In the genomic region with DNA sequence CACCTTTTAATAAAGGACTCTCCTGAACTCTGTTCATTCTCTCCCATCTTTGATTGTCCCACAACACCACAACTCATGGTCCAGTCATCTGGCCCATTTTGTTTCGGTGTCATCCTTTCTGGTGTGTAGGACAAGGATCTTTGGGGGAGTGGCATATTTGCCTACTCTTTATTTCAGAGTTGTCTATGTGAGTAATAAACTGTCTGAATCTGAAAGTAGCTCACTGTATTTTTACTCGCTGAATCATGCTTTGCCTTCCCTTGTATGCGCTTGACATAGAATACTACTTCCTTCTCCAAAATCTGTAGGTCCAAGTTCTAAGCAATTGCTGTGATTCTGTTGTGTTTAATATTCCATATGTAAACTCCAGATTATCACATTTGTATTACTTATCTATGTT, we compare ENCODE assay signal across 26 cellular contexts. TPM values are rescaled to one million over a fixed set of nuclear protein-coding genes. Genes with fewer than 3 reads are reported as not detected.
"Had no signal": no experiment of that assay in that cellular context is flagged by ENCODE, and none has a peak within 500 bp of the region (broad histone marks: within the 10 kb centered on the region; RNA-seq: fewer than 3 reads in every experiment).

No MANE protein-coding gene starts in this region.

- H3K27me3 ChIP-seq: thyroid gland, upper lobe of right lung had no signal

- H3K4me3 ChIP-seq: esophagus squamous epithelium, skin epidermis, thyroid gland, upper lobe of right lung had no signal

- H3K36me3 ChIP-seq: esophagus squamous epithelium, thyroid gland, upper lobe of right lung had no signal

- H3K36me3 Mint-ChIP-seq: activated CD8-positive, alpha-beta memory T cell treated with anti-CD3 and anti-CD28 coated beads, Interleukin-2, amount 10 ng/mL, durations not matched to agents 7 days and 5 days; activated naive CD4-positive, alpha-beta T cell treated with anti-CD3 and anti-CD28 coated beads, Interleukin-2, amount 50 U/mL, for 24 hours; naive thymus-derived CD8-positive, alpha-beta T cell; stimulated activated effector memory CD8-positive, alpha-beta T cell treated with anti-CD3 and anti-CD28 coated beads, Interleukin-12 subunit alpha, Interleukin-12 subunit beta, amount 100 ng/mL, for 72 hours had no signal

- H3K4me1 ChIP-seq: esophagus squamous epithelium, upper lobe of right lung had no signal

- H3K9me3 Mint-ChIP-seq: activated naive CD4-positive, alpha-beta T cell treated with anti-CD3 and anti-CD28 coated beads, Interleukin-2, amount 50 U/mL, for 24 hours; activated T-helper 2 cell treated with anti-CD3 and anti-CD28 coated beads, Interferon-gamma antibody, Interleukin-2, Interleukin-4, amounts not matched to agents 10 μg/mL and 5 μg/mL and 100 μg/mL, durations not matched to agents 14 hours and 24 hours and 36 hours; central memory CD8-positive, alpha-beta T cell; stimulated activated effector memory CD8-positive, alpha-beta T cell treated with anti-CD3 and anti-CD28 coated beads, Interleukin-12 subunit alpha, Interleukin-12 subunit beta, amount 100 ng/mL, for 72 hours; stimulated activated naive CD8-positive, alpha-beta T cell treated with anti-CD3 and anti-CD28 coated beads, Interleukin-15, amount 100 ng/mL, for 72 hours had no signal

- H3K4me1 Mint-ChIP-seq: activated CD8-positive, alpha-beta memory T cell treated with anti-CD3 and anti-CD28 coated beads, Interleukin-2, amount 10 ng/mL, durations not matched to agents 7 days and 5 days; activated naive CD4-positive, alpha-beta T cell treated with anti-CD3 and anti-CD28 coated beads, Interleukin-2, amount 50 U/mL, for 24 hours; central memory CD8-positive, alpha-beta T cell; naive thymus-derived CD8-positive, alpha-beta T cell; stimulated activated effector memory CD8-positive, alpha-beta T cell treated with anti-CD3 and anti-CD28 coated beads, Interleukin-12 subunit alpha, Interleukin-12 subunit beta, amount 100 ng/mL, for 72 hours; stimulated activated naive CD8-positive, alpha-beta T cell treated with anti-CD3 and anti-CD28 coated beads, Interleukin-15, amount 100 ng/mL, for 72 hours had no signal

- ATAC-seq: activated CD8-positive, alpha-beta memory T cell treated with anti-CD3 and anti-CD28 coated beads, Interleukin-2, amount 10 ng/mL, durations not matched to agents 7 days and 5 days; activated CD8-positive, alpha-beta T cell treated with anti-CD3 and anti-CD28 coated beads, Interleukin-2, amount 10 ng/mL, durations not matched to agents 7 days and 5 days; left colon; naive thymus-derived CD8-positive, alpha-beta T cell; sciatic nerve; stimulated activated effector memory CD8-positive, alpha-beta T cell treated with anti-CD3 and anti-CD28 coated beads, Interleukin-12 subunit alpha, Interleukin-12 subunit beta, amount 100 ng/mL, for 72 hours; stimulated activated naive CD8-positive, alpha-beta T cell treated with anti-CD3 and anti-CD28 coated beads, Interleukin-15, amount 100 ng/mL, for 72 hours; upper lobe of right lung; WTC11 had no signal

- H3K27ac ChIP-seq: esophagus squamous epithelium, skin epidermis, thyroid gland, upper lobe of right lung had no signal

- H3K27ac Mint-ChIP-seq: activated CD8-positive, alpha-beta memory T cell treated with anti-CD3 and anti-CD28 coated beads, Interleukin-2, amount 10 ng/mL, durations not matched to agents 7 days and 5 days; activated CD8-positive, alpha-beta T cell treated with anti-CD3 and anti-CD28 coated beads, Interleukin-2, amount 10 ng/mL, durations not matched to agents 7 days and 5 days; activated naive CD4-positive, alpha-beta T cell treated with anti-CD3 and anti-CD28 coated beads, Interleukin-2, amount 50 U/mL, for 24 hours; activated T-helper 2 cell treated with anti-CD3 and anti-CD28 coated beads, Interferon-gamma antibody, Interleukin-2, Interleukin-4, amounts not matched to agents 10 μg/mL and 5 μg/mL and 100 μg/mL, durations not matched to agents 14 hours and 24 hours and 36 hours; naive thymus-derived CD8-positive, alpha-beta T cell; stimulated activated effector memory CD8-positive, alpha-beta T cell treated with anti-CD3 and anti-CD28 coated beads, Interleukin-12 subunit alpha, Interleukin-12 subunit beta, amount 100 ng/mL, for 72 hours; stimulated activated naive CD8-positive, alpha-beta T cell treated with anti-CD3 and anti-CD28 coated beads, Interleukin-15, amount 100 ng/mL, for 72 hours; WTC11 had no signal

- H3K9me3 ChIP-seq: esophagus squamous epithelium, thyroid gland, upper lobe of right lung had no signal

- H3K4me3 Mint-ChIP-seq: activated CD8-positive, alpha-beta memory T cell treated with anti-CD3 and anti-CD28 coated beads, Interleukin-2, amount 10 ng/mL, durations not matched to agents 7 days and 5 days; activated CD8-positive, alpha-beta T cell treated with anti-CD3 and anti-CD28 coated beads, Interleukin-2, amount 10 ng/mL, durations not matched to agents 7 days and 5 days; activated naive CD4-positive, alpha-beta T cell treated with anti-CD3 and anti-CD28 coated beads, Interleukin-2, amount 50 U/mL, for 24 hours; central memory CD8-positive, alpha-beta T cell; naive thymus-derived CD8-positive, alpha-beta T cell; stimulated activated effector memory CD8-positive, alpha-beta T cell treated with anti-CD3 and anti-CD28 coated beads, Interleukin-12 subunit alpha, Interleukin-12 subunit beta, amount 100 ng/mL, for 72 hours; stimulated activated naive CD8-positive, alpha-beta T cell treated with anti-CD3 and anti-CD28 coated beads, Interleukin-15, amount 100 ng/mL, for 72 hours; WTC11 had no signal

- DNase-seq: activated CD8-positive, alpha-beta memory T cell treated with anti-CD3 and anti-CD28 coated beads, Interleukin-2, amount 10 ng/mL, durations not matched to agents 7 days and 5 days; activated CD8-positive, alpha-beta T cell treated with anti-CD3 and anti-CD28 coated beads, Interleukin-2, amount 10 ng/mL, durations not matched to agents 7 days and 5 days; activated T-cell treated with anti-CD3 and anti-CD28 coated beads, Interleukin-2, amount 50 U/mL, for 48 hours; anterior cingulate cortex; dermis blood vessel endothelial cell; effector CD4-positive, alpha-beta T cell; esophagus squamous epithelium; islet precursor cell; left colon; mammary epithelial cell; midbrain; naive thymus-derived CD8-positive, alpha-beta T cell; stimulated activated CD4-positive, alpha-beta T cell treated with anti-CD3 and anti-CD28 coated beads, Interleukin-4, amount 100 ng/mL, for 24 hours; stimulated activated naive CD8-positive, alpha-beta T cell treated with anti-CD3 and anti-CD28 coated beads, Interleukin-15, amount 100 ng/mL, for 72 hours; substantia nigra; T-helper 2 cell; upper lobe of right lung had no signal

RNA-seq across cellular contexts. Expression of a gene that starts 29.9 kb away (rescaled TPM):
- total RNA-seq: activated CD8-positive, alpha-beta T cell treated with anti-CD3 and anti-CD28 coated beads, Interleukin-2, amount 10 ng/mL, durations not matched to agents 7 days and 5 days; activated T-helper 2 cell treated with anti-CD3 and anti-CD28 coated beads, Interferon-gamma antibody, Interleukin-2, Interleukin-4, amounts not matched to agents 10 μg/mL and 5 μg/mL and 100 μg/mL, durations not matched to agents 14 hours and 24 hours and 36 hours; bronchial epithelial cell; WTC11 had no signal
- polyA plus RNA-seq: naive thymus-derived CD8-positive, alpha-beta T cell had no signal

RNA-seq across cellular contexts. Expression of a gene that starts 54.3 kb away (rescaled TPM):
- total RNA-seq: activated CD8-positive, alpha-beta T cell treated with anti-CD3 and anti-CD28 coated beads, Interleukin-2, amount 10 ng/mL, durations not matched to agents 7 days and 5 days; WTC11 had no signal
